In genomic region chr22:29334696-29335344, GRCh38 we compare ENCODE assay signal across 2 cellular contexts.
A peak's percentile ranks its signal among the peaks of the same experiment; 100 is the strongest.
TF ChIP-seq lines count a peak whose summit lies in the region.

No MANE protein-coding gene starts in this region.

TF ChIP-seq in A549, 52 proteins besides CTCF, POLR2A, EP300 and RAD21:
- no peak for TF ChIP-seq CBX8 (IDR thresholded peaks at IDR 0.05)
- no peak for TF ChIP-seq FOXS1 (CRISPR knock-in tag; IDR thresholded peaks at IDR 0.05)
- no peak for TF ChIP-seq EHMT2 (IDR thresholded peaks at IDR 0.05; ENCODE audit: low read depth)
- TF ChIP-seq PBX3 (IDR thresholded peaks at IDR 0.05): no peak
- TF ChIP-seq HMGXB4 (CRISPR knock-in tag; IDR thresholded peaks at IDR 0.05; ENCODE audit: borderline replicate concordance): no peak
- TF ChIP-seq CEBPB (IDR thresholded peaks at IDR 0.05): no peak
- TF ChIP-seq MAZ (IDR thresholded peaks at IDR 0.05; ENCODE audit: borderline replicate concordance, low read depth, low read length): no peak
- no peak for TF ChIP-seq ZC3H11A (IDR thresholded peaks at IDR 0.05)
- no peak for TF ChIP-seq ZFP36 (IDR thresholded peaks at IDR 0.05; ENCODE audit: borderline replicate concordance, partially characterized antibody)
- no peak for TF ChIP-seq NR3C1 (IDR thresholded peaks at IDR 0.05)
- no peak for TF ChIP-seq RFX5 (IDR thresholded peaks at IDR 0.05)

TF ChIP-seq in HepG2, 621 proteins besides CTCF, POLR2A, EP300 and RAD21:
- 0 out of 2 replicates have a peak, but pooled peaks have one; percentile 10 for TF ChIP-seq GATAD2A (CRISPR knock-in tag; IDR thresholded peaks at IDR 0.05)
- TF ChIP-seq FOXA1 (IDR thresholded peaks at IDR 0.05): no peak
- TF ChIP-seq FOXA1 (CRISPR knock-in tag; IDR thresholded peaks at IDR 0.05): peak; percentile 31; the same call in 1 of the 2 replicates
- no peak for TF ChIP-seq POLR2G (IDR thresholded peaks at IDR 0.05; ENCODE audit: low read depth, low read length)
- 0 out of 2 replicates have a peak, but pooled peaks have one; percentile 15 for TF ChIP-seq FOSL2 (CRISPR knock-in tag; IDR thresholded peaks at IDR 0.05)
- TF ChIP-seq JUNB (CRISPR knock-in tag; IDR thresholded peaks at IDR 0.05; ENCODE audit: borderline replicate concordance): no peak
- TF ChIP-seq IKZF4 (CRISPR knock-in tag; IDR thresholded peaks at IDR 0.05; ENCODE audit: borderline replicate concordance, low read depth, not compliant biosample characterization): no peak
- peak; percentile 53; the same call in 1 of the 2 replicates for TF ChIP-seq FOXA3 (CRISPR knock-in tag; IDR thresholded peaks at IDR 0.05)
- no peak for TF ChIP-seq ZBTB40 (IDR thresholded peaks at IDR 0.05)
- no peak for TF ChIP-seq ZBTB40 (CRISPR knock-in tag; IDR thresholded peaks at IDR 0.05)
- no peak for TF ChIP-seq SOX13 (IDR thresholded peaks at IDR 0.05)
- peak in 1 of 2 experiments; percentile 14; a peak in 1 of 4 replicates for TF ChIP-seq SOX13 (CRISPR knock-in tag; conservative IDR thresholded peaks at IDR 0.05 in 1 of 2, IDR thresholded peaks at IDR 0.05 in 1 of 2)
- TF ChIP-seq HDAC2 (CRISPR knock-in tag; IDR thresholded peaks at IDR 0.05): 0 out of 2 replicates have a peak, but pooled peaks have one; percentile 26
- peak; percentile 81 for TF ChIP-seq ZBTB33 (CRISPR knock-in tag; IDR thresholded peaks at IDR 0.05)
- TF ChIP-seq HNRNPLL (IDR thresholded peaks at IDR 0.05; ENCODE audit: low read depth, low read length, poor library complexity, severe bottlenecking): no peak
- TF ChIP-seq NCOR1 (IDR thresholded peaks at IDR 0.05; ENCODE audit: borderline replicate concordance, low read length): no peak
- TF ChIP-seq PHF21A (CRISPR knock-in tag; IDR thresholded peaks at IDR 0.05): no peak
